14 cellular contexts compared by ENCODE assay signal in the genomic region with DNA sequence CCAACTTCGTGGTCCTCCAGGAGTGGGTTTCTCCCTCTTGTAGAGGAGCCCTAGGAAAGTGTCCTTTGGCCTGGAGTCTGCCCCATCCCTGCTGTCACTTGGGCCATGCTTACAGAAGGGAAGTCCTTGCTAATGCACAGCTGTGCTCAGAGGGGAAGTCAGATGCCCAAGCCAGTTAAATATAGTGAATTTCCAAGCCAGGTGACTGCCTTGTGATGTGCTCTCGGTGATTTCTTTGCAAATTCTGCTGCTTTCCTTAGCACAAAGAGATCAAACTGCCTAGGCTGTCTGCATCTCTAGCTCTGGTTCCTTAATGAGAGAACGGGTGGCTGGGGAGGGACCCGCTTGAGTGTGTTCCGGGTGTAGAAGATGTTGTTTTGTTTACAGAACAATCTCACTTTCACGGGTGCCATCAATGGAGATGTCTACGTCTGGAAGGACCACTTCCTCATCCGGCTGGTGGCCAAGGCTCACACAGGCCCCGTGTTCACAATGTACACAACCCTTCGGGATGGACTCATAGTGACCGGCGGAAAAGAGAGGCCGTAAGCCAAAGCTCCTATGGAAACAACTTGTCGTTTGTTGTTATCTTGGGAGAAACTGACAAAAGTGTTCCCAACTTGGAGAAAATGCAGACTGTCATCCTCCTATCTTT.
"Had no signal": no experiment of that assay in that cellular context is flagged by ENCODE, and none has a peak within 500 bp of the region (broad histone marks: within the 10 kb centered on the region; RNA-seq: fewer than 3 reads in every experiment).

No MANE protein-coding gene starts in this region.

- ATAC-seq: left lung, right cardiac atrium had no signal

- H3K27ac ChIP-seq: left lung, prostate gland, stomach had no signal

- DNase-seq: activated CD4-positive, alpha-beta T cell treated with anti-CD3 and anti-CD28 coated beads, Interleukin-2, amount 10 ng/mL, durations not matched to agents 7 days and 5 days; activated naive CD8-positive, alpha-beta T cell treated with anti-CD3 and anti-CD28 coated beads for 36 hours; effector memory CD4-positive, alpha-beta T cell; foreskin fibroblast; hippocampal formation; left lung; right cardiac atrium; stomach had no signal

- H3K36me3 ChIP-seq: left lung, prostate gland, stomach had no signal

- H3K9me3 Mint-ChIP-seq: activated CD4-positive, alpha-beta T cell treated with anti-CD3 and anti-CD28 coated beads, Interleukin-2, amount 10 ng/mL, durations not matched to agents 7 days and 5 days; activated naive CD8-positive, alpha-beta T cell treated with anti-CD3 and anti-CD28 coated beads for 36 hours; activated T-helper 1 cell treated with anti-CD3 and anti-CD28 coated beads, Interleukin-12 subunit alpha, Interleukin-12 subunit beta, Interleukin-2, Interleukin-4 antibody, amounts not matched to agents 30 ng/mL and 10 ng/mL and 1 ng/mL, durations not matched to agents 14 hours and 24 hours and 36 hours; brain; central memory CD8-positive, alpha-beta T cell; nephron; T-helper 2 cell treated with Interferon-gamma antibody and Interleukin-4, amounts not matched to agents 5 μg/mL and 100 μg/mL, for 36 hours had no signal

- H3K27me3 ChIP-seq: left lung, stomach had no signal

- H3K4me1 ChIP-seq: prostate gland had no signal

- H3K4me3 Mint-ChIP-seq: activated CD4-positive, alpha-beta T cell treated with anti-CD3 and anti-CD28 coated beads, Interleukin-2, amount 10 ng/mL, durations not matched to agents 7 days and 5 days; activated naive CD8-positive, alpha-beta T cell treated with anti-CD3 and anti-CD28 coated beads for 36 hours; activated T-helper 1 cell treated with anti-CD3 and anti-CD28 coated beads, Interleukin-12 subunit alpha, Interleukin-12 subunit beta, Interleukin-2, Interleukin-4 antibody, amounts not matched to agents 30 ng/mL and 10 ng/mL and 1 ng/mL, durations not matched to agents 14 hours and 24 hours and 36 hours; brain; central memory CD8-positive, alpha-beta T cell; nephron; T-helper 2 cell treated with Interferon-gamma antibody and Interleukin-4, amounts not matched to agents 5 μg/mL and 100 μg/mL, for 36 hours had no signal

- H3K4me1 Mint-ChIP-seq: activated naive CD8-positive, alpha-beta T cell treated with anti-CD3 and anti-CD28 coated beads for 36 hours; central memory CD8-positive, alpha-beta T cell had no signal

- H3K9me3 ChIP-seq: left lung, prostate gland, stomach had no signal

- H3K27me3 Mint-ChIP-seq: activated CD4-positive, alpha-beta T cell treated with anti-CD3 and anti-CD28 coated beads, Interleukin-2, amount 10 ng/mL, durations not matched to agents 7 days and 5 days; activated naive CD8-positive, alpha-beta T cell treated with anti-CD3 and anti-CD28 coated beads for 36 hours; brain; central memory CD8-positive, alpha-beta T cell had no signal

- H3K4me3 ChIP-seq: left lung, prostate gland, stomach had no signal

- H3K27ac Mint-ChIP-seq: activated naive CD8-positive, alpha-beta T cell treated with anti-CD3 and anti-CD28 coated beads for 36 hours; activated T-helper 1 cell treated with anti-CD3 and anti-CD28 coated beads, Interleukin-12 subunit alpha, Interleukin-12 subunit beta, Interleukin-2, Interleukin-4 antibody, amounts not matched to agents 30 ng/mL and 10 ng/mL and 1 ng/mL, durations not matched to agents 14 hours and 24 hours and 36 hours; nephron; T-helper 2 cell treated with Interferon-gamma antibody and Interleukin-4, amounts not matched to agents 5 μg/mL and 100 μg/mL, for 36 hours had no signal
